Comparison of ENCODE assay signal across 24 cellular contexts in the genomic region with DNA sequence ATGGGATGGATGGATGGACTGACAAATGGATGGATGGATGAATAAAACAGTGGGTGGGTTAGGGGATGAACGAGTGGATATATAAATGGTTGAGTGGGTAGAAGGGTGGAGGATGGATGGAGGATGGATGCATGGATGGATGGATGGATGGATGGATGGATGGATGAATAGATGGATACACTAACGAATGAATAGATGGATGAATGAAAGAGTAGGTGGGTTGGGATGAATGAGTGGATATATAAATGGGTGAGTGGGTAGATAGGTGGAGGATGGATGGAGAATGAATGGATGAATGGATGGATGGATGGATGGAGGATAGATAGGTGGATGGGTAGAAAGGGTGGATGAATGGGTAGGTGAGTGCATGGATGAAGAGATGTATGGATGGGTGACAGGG.
"Had no signal": no experiment of that assay in that cellular context is flagged by ENCODE, and none has a peak within 500 bp of the region (broad histone marks: within the 10 kb centered on the region; RNA-seq: fewer than 3 reads in every experiment).

No MANE protein-coding gene starts in this region.

- H3K27ac ChIP-seq: colonic mucosa, esophagus muscularis mucosa, foreskin keratinocyte, gastroesophageal sphincter, heart left ventricle, hepatocyte, neural progenitor cell, prostate gland, right atrium auricular region, sigmoid colon, transverse colon, upper lobe of right lung, vagina had no signal

- H3K36me3 ChIP-seq: colonic mucosa, esophagus muscularis mucosa, gastroesophageal sphincter, heart left ventricle, neural progenitor cell, prostate gland, right atrium auricular region, sigmoid colon, transverse colon, upper lobe of right lung, vagina had no signal

- H3K4me1 Mint-ChIP-seq: neural progenitor cell had no signal

- FAIRE-seq: kidney had no signal

- ATAC-seq: foreskin keratinocyte, gastroesophageal sphincter, heart left ventricle, left lobe of liver, upper lobe of right lung had no signal

- H3K36me3 Mint-ChIP-seq: neural progenitor cell; stimulated activated effector memory CD8-positive, alpha-beta T cell treated with anti-CD3 and anti-CD28 coated beads, Interleukin-12 subunit alpha, Interleukin-12 subunit beta, amount 100 ng/mL, for 72 hours had no signal

- H3K27me3 Mint-ChIP-seq: memory B cell had no signal

- H3K4me1 ChIP-seq: colonic mucosa, esophagus muscularis mucosa, foreskin keratinocyte, gastroesophageal sphincter, neural progenitor cell, prostate gland, sigmoid colon, transverse colon, upper lobe of right lung, vagina had no signal

- H3K9me3 ChIP-seq: colonic mucosa, prostate gland, vagina had no signal

- H3K27me3 ChIP-seq: colonic mucosa, esophagus muscularis mucosa, foreskin keratinocyte, gastroesophageal sphincter, heart left ventricle, hepatocyte, neural progenitor cell, right atrium auricular region, sigmoid colon, transverse colon, upper lobe of right lung, vagina had no signal

- H3K4me3 Mint-ChIP-seq: memory B cell; nephron; neural progenitor cell; stimulated activated effector memory CD8-positive, alpha-beta T cell treated with anti-CD3 and anti-CD28 coated beads, Interleukin-12 subunit alpha, Interleukin-12 subunit beta, amount 100 ng/mL, for 72 hours had no signal

- H3K27ac Mint-ChIP-seq: memory B cell; nephron; neural progenitor cell; stimulated activated effector memory CD8-positive, alpha-beta T cell treated with anti-CD3 and anti-CD28 coated beads, Interleukin-12 subunit alpha, Interleukin-12 subunit beta, amount 100 ng/mL, for 72 hours had no signal

- DNase-seq: colonic mucosa; dermis blood vessel endothelial cell; effector memory CD4-positive, alpha-beta T cell; heart left ventricle; kidney; sigmoid colon; stimulated activated CD4-positive, alpha-beta T cell treated with anti-CD3 and anti-CD28 coated beads, Interleukin-2, amount 100 ng/mL, for 24 hours; stimulated activated CD4-positive, alpha-beta T cell treated with anti-CD3 and anti-CD28 coated beads, Interleukin-4, amount 100 ng/mL, for 24 hours; stimulated activated naive CD4-positive, alpha-beta T cell treated with Interleukin-2 at 50 U/mL for 16 hours; transverse colon; upper lobe of right lung had no signal

- H3K4me3 ChIP-seq: colonic mucosa, esophagus muscularis mucosa, gastroesophageal sphincter, heart left ventricle, hepatocyte, lung, neural progenitor cell, prostate gland, right atrium auricular region, sigmoid colon, transverse colon, upper lobe of right lung, vagina had no signal
